ENCODE assay signal across 8 cellular contexts in genomic region chr12:106954462-106955376, GRCh38. TPM values are rescaled to one million over a fixed set of nuclear protein-coding genes. Genes with fewer than 3 reads are reported as not detected.
DNase-seq lines count a peak whose midpoint lies in the region; TF ChIP-seq lines count a peak whose summit lies in the region.

No MANE protein-coding gene starts in this region.

- TF ChIP-seq CTCF in CD14-positive monocyte (IDR thresholded peaks at IDR 0.05): no peak

- intact Hi-C loops in CD14-positive monocyte (cut with micrococcal nuclease): no loop called here

- in situ Hi-C loops in GM23248 (cut with MboI): no loop called here

- peaks cover 0 to 13% (median 5%) of the 10 kb centered on the region in 7 donors for H3K9me3 Mint-ChIP-seq in CD14-positive monocyte

- H3K27ac Mint-ChIP-seq in CD14-positive monocyte: peak overlapping the region in 2 of 7 donors; percentile 50 to 66

- H3K4me2 ChIP-seq in GM23248 (ENCODE audit: unreplicated experiment): peak overlapping the region; percentile 73

- WGBS in GM23248 (ENCODE audit: low coverage in 1 of 2, low lambda C conversion rate in 2 of 2, missing lambda C conversion rate in 2 of 2), 2 experiments: 31 to 32% methylated on average over 36 of the region's 36 CpGs

- peaks cover 0 to 6% of the 10 kb centered on the region in 2 donors for H3K36me3 Mint-ChIP-seq in CD14-positive monocyte

- H3K9me2 ChIP-seq in GM23248 (ENCODE audit: insufficient read depth): no peaks in the 10 kb centered on the region

- H3K4me1 ChIP-seq in GM23248 (ENCODE audit: insufficient read depth): peaks cover 21% of the 10 kb centered on the region
- H3K4me1 ChIP-seq in duodenal mucosa (ENCODE audit: control insufficient read depth in 1 of 2, insufficient read depth in 2 of 2, low read length in 2 of 2): peaks cover 22% of the 10 kb centered on the region in 2 donors

- H2AFZ ChIP-seq in GM23248: peak overlapping the region; percentile 80

- H3K27me3 ChIP-seq in GM23248 (replicated peaks; ENCODE audit: insufficient read depth) (no peaks in the 10 kb centered on the region), duodenal mucosa (ENCODE audit: control insufficient read depth in 1 of 2, insufficient read depth in 2 of 2, low read length in 2 of 2) (no peaks in the 10 kb centered on the region)

- peaks cover 47% of the 10 kb centered on the region for H3K79me2 ChIP-seq in GM23248 (ENCODE audit: insufficient read depth)

- peak overlapping the region; percentile 97 for H3K4me3 ChIP-seq in GM23248
- peak overlapping the region; percentile 86 to 92 for H3K4me3 ChIP-seq in duodenal mucosa (ENCODE audit: low read depth in 1 of 2, low read length in 2 of 2)

- peaks cover 15% of the 10 kb centered on the region; the same call in 1 of the 2 replicates for H4K20me1 ChIP-seq in GM23248 (ENCODE audit: insufficient read depth)

- H3K9me3 ChIP-seq in GM23248 (ENCODE audit: low read depth) (no peaks in the 10 kb centered on the region), duodenal mucosa (ENCODE audit: control insufficient read depth in 1 of 2, low read length in 2 of 2) (no peaks in the 10 kb centered on the region)

- peak overlapping the region; percentile 99 for H3K27ac ChIP-seq in GM23248
- peak overlapping the region; percentile 93 for H3K27ac ChIP-seq in duodenal mucosa (ENCODE audit: low read depth, low read length)
- peak overlapping the region; percentile 51 for H3K27ac ChIP-seq in temporal lobe (ENCODE audit: low read depth, low read length)

- peaks cover 49 to 76% (median 56%) of the 10 kb centered on the region in 3 donors for H3K27me3 Mint-ChIP-seq in CD14-positive monocyte (ENCODE audit: low read depth in 3 of 3)

- 0 out of 2 replicates have a peak, but pooled peaks cover 4% of the 10 kb centered on the region for H3K36me3 ChIP-seq in GM23248 (ENCODE audit: low read depth)
- H3K36me3 ChIP-seq in duodenal mucosa (ENCODE audit: control insufficient read depth in 1 of 2, insufficient read depth in 2 of 2, low read length in 2 of 2): no peaks in the 10 kb centered on the region

- peak overlapping the region; percentile 95 to 97 for H3K4me3 Mint-ChIP-seq in CD14-positive monocyte

- no peak for DNase-seq in CD14-positive monocyte (ENCODE audit: low spot score)
- peak; percentile 74 for DNase-seq in GM23248
- DNase-seq in T-helper 1 cell: peak in 3 of 5 donors; percentile 2 to 19 (median 7)
- peak; percentile 35 for DNase-seq in medulla oblongata (ENCODE audit: extremely low spot score)
- DNase-seq in NCI-H345 treated with DMSO at 0.1 percent for 48 hours (lab: John Stamatoyannopoulos, UW; ENCODE audit: unreplicated experiment): no peak
- no peak for DNase-seq in superior temporal gyrus (ENCODE audit: extremely low spot score)

- peaks cover 21% of the 10 kb centered on the region for H3K4me1 Mint-ChIP-seq in CD14-positive monocyte

- peak overlapping the region; percentile 100 for H3K9ac ChIP-seq in GM23248
- H3K9ac ChIP-seq in duodenal mucosa (ENCODE audit: low read depth in 1 of 2, low read length in 2 of 2): peak overlapping the region; percentile 88 to 96

- peaks cover 35% of the 10 kb centered on the region for H3F3A ChIP-seq in GM23248 (ENCODE audit: insufficient read depth)

RNA-seq across cellular contexts. Expression of gene TMEM263, which starts 1.0 kb away (rescaled TPM):
- 1 to 10 TPM; 1.7 to 2.0 TPM for polyA plus RNA-seq in CD14-positive monocyte
- 132 and 147 TPM in 2 replicates for total RNA-seq in GM23248 (2014; rRNA removed; shearing (Covaris generic))
- 136 and 139 TPM in 2 replicates for polyA plus RNA-seq in GM23248 (2016; fragmentation: Nextera tagmentation; extraction: Ambion mirVana)
- total RNA-seq in temporal lobe: 26.1 TPM

RNA-seq across cellular contexts. Expression of gene MTERF2, which starts 32.2 kb away (rescaled TPM):
- polyA plus RNA-seq in CD14-positive monocyte (under 1 TPM; 0.54 to 0.73 TPM), GM23248 (2016; fragmentation: Nextera tagmentation; extraction: Ambion mirVana) (6.4 and 7.7 TPM in 2 replicates)
- 4.6 and 6.4 TPM in 2 replicates for total RNA-seq in GM23248 (2014; rRNA removed; shearing (Covaris generic))
- total RNA-seq in temporal lobe: 22.1 TPM

Comparison
In these comparisons a context has a peak if more than half of its experiments do, and no peak if none do; other contexts are left out.
1. DNase-seq: peak in GM23248 (single experiment), T-helper 1 cell (3 of 5) and medulla oblongata (single experiment); none in CD14-positive monocyte (single experiment), NCI-H345 treated with DMSO at 0.1 percent for 48 hours (single experiment) and superior temporal gyrus (single experiment).
2. Peak in every context shown above with its lines, with median percentiles within 50 percentile points of each other: H3K27ac ChIP-seq.